ENCODE assay signal across 1 cellular context in genomic region chr2:9945596-9945995, GRCh38.
TF ChIP-seq lines count a peak whose summit lies in the region.

No MANE protein-coding gene starts in this region.

TF ChIP-seq in HepG2, 621 proteins besides CTCF, POLR2A, EP300 and RAD21:
- no peak for TF ChIP-seq ZBTB44 (CRISPR knock-in tag; IDR thresholded peaks at IDR 0.05)
- no peak for TF ChIP-seq ZNF335 (CRISPR knock-in tag; IDR thresholded peaks at IDR 0.05)
- 0 out of 2 replicates have a peak, but pooled peaks have one; percentile 32 for TF ChIP-seq SP4 (CRISPR knock-in tag; IDR thresholded peaks at IDR 0.05)
- TF ChIP-seq ZNF672 (CRISPR knock-in tag; IDR thresholded peaks at IDR 0.05), result no peak
- no peak for TF ChIP-seq MNT (IDR thresholded peaks at IDR 0.05)
- TF ChIP-seq ZNF557 (CRISPR knock-in tag; IDR thresholded peaks at IDR 0.05), result no peak
- 0 out of 2 replicates have a peak, but pooled peaks have one; percentile 80 for TF ChIP-seq RELA (CRISPR knock-in tag; IDR thresholded peaks at IDR 0.05)
- TF ChIP-seq ZNF530 (CRISPR knock-in tag; IDR thresholded peaks at IDR 0.05; ENCODE audit: low read depth), result no peak
- TF ChIP-seq CEBPB (IDR thresholded peaks at IDR 0.05; ENCODE audit: borderline replicate concordance, low read depth, low read length), result peak; percentile 46; the same call in 1 of the 2 replicates
- TF ChIP-seq NFYC (CRISPR knock-in tag; IDR thresholded peaks at IDR 0.05), result no peak
- TF ChIP-seq TEAD3 (CRISPR knock-in tag; optimal IDR thresholded peaks at IDR 0.05; ENCODE audit: borderline replicate concordance), result peak; percentile 13
